ENCODE assay signal across 10 cellular contexts in genomic region chr15:92968926-92969664, GRCh38.
DNase-seq lines count a peak whose midpoint lies in the region; ATAC-seq and TF ChIP-seq lines count a peak whose summit lies in the region.
"Had no signal": no experiment of that assay in that cellular context is flagged by ENCODE, and none has a peak within 500 bp of the region (broad histone marks: within the 10 kb centered on the region; RNA-seq: fewer than 3 reads in every experiment).

No MANE protein-coding gene starts in this region.

- H3K4me3 Mint-ChIP-seq in Calu3 (ENCODE audit: low read depth, unreplicated experiment): no peak overlapping the region
- H3K4me3 Mint-ChIP-seq: activated CD4-positive, alpha-beta memory T cell treated with anti-CD3 and anti-CD28 coated beads, Interleukin-2, amount 10 ng/mL, durations not matched to agents 7 days and 5 days had no signal

- CTCF ChIA-PET in Calu3 (lab: Charles Lee): no interaction called here
- CTCF ChIA-PET in OCI-LY7 (lab: Charles Lee; ENCODE audit: unreplicated experiment): no interaction called here

- H2AFZ ChIP-seq in OCI-LY7 (ENCODE audit: low read length): no peak overlapping the region

- no peaks in the 10 kb centered on the region for H3K4me1 Mint-ChIP-seq in Calu3 (ENCODE audit: low read depth, unreplicated experiment)

- peaks cover 5% of the 10 kb centered on the region; the same call in 1 of the 2 replicates for H3K79me2 ChIP-seq in OCI-LY7 (ENCODE audit: insufficient read depth, low read depth, low read length)

- no peaks in the 10 kb centered on the region for H3K9me3 Mint-ChIP-seq in Calu3 (ENCODE audit: low read depth, unreplicated experiment)
- H3K9me3 Mint-ChIP-seq: activated CD4-positive, alpha-beta memory T cell treated with anti-CD3 and anti-CD28 coated beads, Interleukin-2, amount 10 ng/mL, durations not matched to agents 7 days and 5 days had no signal

- BruUV-seq in Calu3 (replicated peaks; lab: Mats Ljungman, UMichigan) (no TSS peak), OCI-LY7 (replicated peaks; lab: Mats Ljungman, UMichigan) (no TSS peak)

- TF ChIP-seq CTCF in Calu3 (IDR thresholded peaks at IDR 0.05; ENCODE audit: unreplicated experiment) (no peak), OCI-LY7 (conservative IDR thresholded peaks at IDR 0.05; ENCODE audit: low read length) (0 out of 2 replicates have a peak, but pooled peaks have one; percentile 27), fibroblast of mammary gland (conservative IDR thresholded peaks at IDR 0.05; ENCODE audit: control insufficient read depth, insufficient read depth, low read depth, low read length) (peak; percentile 17), neutrophil (IDR thresholded peaks at IDR 0.05) (no peak)

- POLR2A ChIA-PET in OCI-LY7 (lab: Charles Lee): interaction anchor here (1.0 to 1.4 kb wide), 4 partner anchors 11 to 116 kb away, joined by 3 to 10 read pairs (median 3); no protein-coding TSS in a partner anchor

- no peak for DNase-seq in Calu3
- DNase-seq in OCI-LY7 (ENCODE audit: low spot score): no peak
- DNase-seq in fibroblast of mammary gland (ENCODE audit: low read depth): no peak
- no peak for DNase-seq in HuH-7 (ENCODE audit: low spot score)
- no peak for DNase-seq in ureter (ENCODE audit: low spot score)
- DNase-seq in activated effector memory CD4-positive, alpha-beta T cell treated with anti-CD3 and anti-CD28 coated beads, Interleukin-2, amount 50 U/mL, for 16 hours: no peak
- DNase-seq: activated CD4-positive, alpha-beta memory T cell treated with anti-CD3 and anti-CD28 coated beads, Interleukin-2, amount 10 ng/mL, durations not matched to agents 7 days and 5 days; NCI-H774 had no signal

- H3K36me3 ChIP-seq in OCI-LY7 (ENCODE audit: insufficient read depth, low read length) (peaks cover 95% of the 10 kb centered on the region), neutrophil (peaks cover 79% of the 10 kb centered on the region)

- no peaks in the 10 kb centered on the region for H3K27me3 Mint-ChIP-seq in Calu3 (ENCODE audit: unreplicated experiment)
- H3K27me3 Mint-ChIP-seq: activated CD4-positive, alpha-beta memory T cell treated with anti-CD3 and anti-CD28 coated beads, Interleukin-2, amount 10 ng/mL, durations not matched to agents 7 days and 5 days had no signal

- H3K27ac Mint-ChIP-seq in Calu3 (ENCODE audit: unreplicated experiment): peak overlapping the region; percentile 17
- H3K27ac Mint-ChIP-seq: activated CD4-positive, alpha-beta memory T cell treated with anti-CD3 and anti-CD28 coated beads, Interleukin-2, amount 10 ng/mL, durations not matched to agents 7 days and 5 days had no signal

- no peaks in the 10 kb centered on the region for H3K9me3 ChIP-seq in OCI-LY7 (ENCODE audit: low read length)
- no peaks in the 10 kb centered on the region for H3K9me3 ChIP-seq in neutrophil

- no peak overlapping the region for H3K4me3 ChIP-seq in OCI-LY7 (ENCODE audit: low read depth, low read length, poor library complexity, severe bottlenecking)
- H3K4me3 ChIP-seq in fibroblast of mammary gland (ENCODE audit: control insufficient read depth, low read depth, low read length): no peak overlapping the region
- H3K4me3 ChIP-seq in neutrophil (ENCODE audit: low read depth in 1 of 2, low read length in 1 of 2): no peak overlapping the region

- intact Hi-C loops in Calu3 (cut with micrococcal nuclease; ENCODE audit: unreplicated experiment) (no loop called here), OCI-LY7 (cut with micrococcal nuclease; ENCODE audit: unreplicated experiment) (no loop called here)

- H3K4me2 ChIP-seq in OCI-LY7 (ENCODE audit: low read length): no peak overlapping the region

- H3K27me3 ChIP-seq in neutrophil: no peaks in the 10 kb centered on the region

- no peaks in the 10 kb centered on the region for H3K9me2 ChIP-seq in OCI-LY7 (ENCODE audit: insufficient read depth, low read length)

- H4K20me1 ChIP-seq in OCI-LY7 (ENCODE audit: insufficient read depth, low read length): no peaks in the 10 kb centered on the region

- ATAC-seq in HG03280 (IDR thresholded peaks at IDR 0.05; ENCODE audit: unreplicated experiment): no peak

- H3K27ac ChIP-seq in OCI-LY7 (ENCODE audit: low read depth, low read length, poor library complexity, severe bottlenecking): no peak overlapping the region
- H3K27ac ChIP-seq in neutrophil: peak overlapping the region; percentile 46

- peaks cover 94% of the 10 kb centered on the region for H3K36me3 Mint-ChIP-seq in Calu3 (ENCODE audit: insufficient read depth, unreplicated experiment)

- H3K4me1 ChIP-seq in OCI-LY7 (ENCODE audit: insufficient read depth, low read length, poor library complexity, severe bottlenecking): no peaks in the 10 kb centered on the region
- H3K4me1 ChIP-seq in neutrophil (ENCODE audit: control insufficient read depth in 1 of 2, insufficient read depth in 1 of 2, low read depth in 1 of 2, low read length in 1 of 2): no peaks in the 10 kb centered on the region

Comparison
In these comparisons a context has a peak if more than half of its experiments do, and no peak if none do; other contexts are left out.
1. CTCF ChIP-seq: peak in OCI-LY7 (single experiment) and fibroblast of mammary gland (single experiment); none in Calu3 (single experiment) and neutrophil (single experiment).